32 cellular contexts compared by ENCODE assay signal in genomic region chr9:129736334-129736733, GRCh38. TPM values are rescaled to one million over a fixed set of nuclear protein-coding genes. Genes with fewer than 3 reads are reported as not detected.
"Had no signal": no experiment of that assay in that cellular context is flagged by ENCODE, and none has a peak within 500 bp of the region (broad histone marks: within the 10 kb centered on the region; RNA-seq: fewer than 3 reads in every experiment).

No MANE protein-coding gene starts in this region.

- DNase-seq: activated CD4-positive, alpha-beta memory T cell treated with anti-CD3 and anti-CD28 coated beads for 36 hours; activated CD4-positive, alpha-beta T cell treated with anti-CD3 and anti-CD28 coated beads for 36 hours; activated CD4-positive, alpha-beta T cell treated with anti-CD3 and anti-CD28 coated beads, Interleukin-2, amount 10 ng/mL, durations not matched to agents 24 days and 14 days; activated CD4-positive, CD25-positive, alpha-beta regulatory T cell; activated CD4-positive, CD25-positive, alpha-beta regulatory T cell treated with anti-CD3 and anti-CD28 coated beads, Interleukin-2, amount 50 U/mL, for 72 hours; activated CD8-positive, alpha-beta memory T cell treated with anti-CD3 and anti-CD28 coated beads, Interleukin-2, amount 10 ng/mL, durations not matched to agents 7 days and 5 days; activated CD8-positive, alpha-beta memory T cell treated with anti-CD3 and anti-CD28 coated beads, Interleukin-2, amount 50 U/mL, for 4 hours; activated CD8-positive, alpha-beta T cell treated with anti-CD3 and anti-CD28 coated beads, Interleukin-2, amount 10 ng/mL, durations not matched to agents 7 days and 5 days; activated effector memory CD4-positive, alpha-beta T cell treated with anti-CD3 and anti-CD28 coated beads, Interleukin-2, amount 50 U/mL, for 16 hours; activated naive CD4-positive, alpha-beta T cell treated with anti-CD3 and anti-CD28 coated beads, Interleukin-2, amount 10 ng/mL, durations not matched to agents 7 days and 5 days; activated naive CD8-positive, alpha-beta T cell treated with anti-CD3 and anti-CD28 coated beads, Interleukin-2, amount 10 ng/mL, durations not matched to agents 7 days and 5 days; activated T-cell treated with anti-CD3 and anti-CD28 coated beads, Interleukin-2, amount 50 U/mL, for 1 hour; activated T-cell treated with anti-CD3 and anti-CD28 coated beads, Interleukin-2, amount 50 U/mL, for 48 hours; central memory CD4-positive, alpha-beta T cell; dorsolateral prefrontal cortex; effector memory CD4-positive, alpha-beta T cell; erythroblast; foreskin keratinocyte; T-helper 1 cell; T-helper 2 cell had no signal

- H3K27me3 Mint-ChIP-seq: activated CD4-positive, alpha-beta T cell treated with anti-CD3 and anti-CD28 coated beads for 36 hours had no signal

- H3K36me3 Mint-ChIP-seq: activated CD4-positive, alpha-beta memory T cell treated with anti-CD3 and anti-CD28 coated beads for 36 hours; activated CD8-positive, alpha-beta memory T cell treated with anti-CD3 and anti-CD28 coated beads, Interleukin-2, amount 10 ng/mL, durations not matched to agents 7 days and 5 days; activated naive CD4-positive, alpha-beta T cell treated with anti-CD3 and anti-CD28 coated beads, Interleukin-2, amount 10 ng/mL, durations not matched to agents 7 days and 5 days; activated naive CD4-positive, alpha-beta T cell treated with anti-CD3 and anti-CD28 coated beads, Interleukin-2, amount 50 U/mL, for 72 hours; activated naive CD8-positive, alpha-beta T cell treated with anti-CD3 and anti-CD28 coated beads, Interleukin-2, amount 10 ng/mL, durations not matched to agents 7 days and 5 days; brain had no signal

- H3K9me3 ChIP-seq: ascending aorta, breast epithelium, esophagus muscularis mucosa, gastroesophageal sphincter had no signal

- H3K4me1 ChIP-seq: ascending aorta, foreskin keratinocyte had no signal

- H3K4me3 ChIP-seq: ascending aorta, breast epithelium, cardiac muscle cell, coronary artery, dorsolateral prefrontal cortex, esophagus muscularis mucosa, gastroesophageal sphincter had no signal

- H3K4me3 Mint-ChIP-seq: activated CD4-positive, alpha-beta T cell treated with anti-CD3 and anti-CD28 coated beads for 36 hours; activated CD8-positive, alpha-beta memory T cell treated with anti-CD3 and anti-CD28 coated beads, Interleukin-2, amount 10 ng/mL, durations not matched to agents 7 days and 5 days; activated CD8-positive, alpha-beta T cell treated with anti-CD3 and anti-CD28 coated beads, Interleukin-2, amount 10 ng/mL, durations not matched to agents 7 days and 5 days; activated naive CD4-positive, alpha-beta T cell treated with anti-CD3 and anti-CD28 coated beads, Interleukin-2, amount 10 ng/mL, durations not matched to agents 7 days and 5 days; activated T-helper 1 cell treated with anti-CD3 and anti-CD28 coated beads, Interleukin-12 subunit alpha, Interleukin-12 subunit beta, Interleukin-2, Interleukin-4 antibody, amounts not matched to agents 30 ng/mL and 10 ng/mL and 1 ng/mL, durations not matched to agents 14 hours and 24 hours and 36 hours; brain; dendritic cell treated with granulocyte-macrophage colony-stimulating factor and Interleukin-4, amounts not matched to agents 40 ng/mL and 50 ng/mL, for 4 days had no signal

- H3K27me3 ChIP-seq: ascending aorta, breast epithelium, cardiac muscle cell had no signal

- H3K27ac Mint-ChIP-seq: activated CD4-positive, alpha-beta T cell treated with anti-CD3 and anti-CD28 coated beads for 36 hours; activated CD4-positive, alpha-beta T cell treated with anti-CD3 and anti-CD28 coated beads, Interleukin-2, amount 10 ng/mL, durations not matched to agents 24 days and 14 days; activated CD8-positive, alpha-beta memory T cell treated with anti-CD3 and anti-CD28 coated beads, Interleukin-2, amount 10 ng/mL, durations not matched to agents 7 days and 5 days; activated CD8-positive, alpha-beta T cell treated with anti-CD3 and anti-CD28 coated beads, Interleukin-2, amount 10 ng/mL, durations not matched to agents 7 days and 5 days; activated naive CD4-positive, alpha-beta T cell treated with anti-CD3 and anti-CD28 coated beads, Interleukin-2, amount 10 ng/mL, durations not matched to agents 7 days and 5 days; activated naive CD8-positive, alpha-beta T cell treated with anti-CD3 and anti-CD28 coated beads, Interleukin-2, amount 10 ng/mL, durations not matched to agents 7 days and 5 days; activated T-helper 1 cell treated with anti-CD3 and anti-CD28 coated beads, Interleukin-12 subunit alpha, Interleukin-12 subunit beta, Interleukin-2, Interleukin-4 antibody, amounts not matched to agents 30 ng/mL and 10 ng/mL and 1 ng/mL, durations not matched to agents 14 hours and 24 hours and 36 hours; activated T-helper 2 cell treated with anti-CD3 and anti-CD28 coated beads, Interferon-gamma antibody, Interleukin-2, Interleukin-4, amounts not matched to agents 10 μg/mL and 5 μg/mL and 100 μg/mL, durations not matched to agents 14 hours and 24 hours and 36 hours had no signal

- H3K9me3 Mint-ChIP-seq: activated CD4-positive, alpha-beta memory T cell treated with anti-CD3 and anti-CD28 coated beads for 36 hours; activated CD4-positive, alpha-beta T cell treated with anti-CD3 and anti-CD28 coated beads, Interleukin-2, amount 10 ng/mL, durations not matched to agents 24 days and 14 days; activated naive CD4-positive, alpha-beta T cell treated with anti-CD3 and anti-CD28 coated beads, Interleukin-2, amount 10 ng/mL, durations not matched to agents 7 days and 5 days; activated naive CD4-positive, alpha-beta T cell treated with anti-CD3 and anti-CD28 coated beads, Interleukin-2, amount 50 U/mL, for 72 hours; activated naive CD8-positive, alpha-beta T cell treated with anti-CD3 and anti-CD28 coated beads, Interleukin-2, amount 10 ng/mL, durations not matched to agents 7 days and 5 days; activated T-helper 1 cell treated with anti-CD3 and anti-CD28 coated beads, Interleukin-12 subunit alpha, Interleukin-12 subunit beta, Interleukin-2, Interleukin-4 antibody, amounts not matched to agents 30 ng/mL and 10 ng/mL and 1 ng/mL, durations not matched to agents 14 hours and 24 hours and 36 hours; activated T-helper 2 cell treated with anti-CD3 and anti-CD28 coated beads, Interferon-gamma antibody, Interleukin-2, Interleukin-4, amounts not matched to agents 10 μg/mL and 5 μg/mL and 100 μg/mL, durations not matched to agents 14 hours and 24 hours and 36 hours; brain; dendritic cell treated with granulocyte-macrophage colony-stimulating factor and Interleukin-4, amounts not matched to agents 40 ng/mL and 50 ng/mL, for 4 days had no signal

- H3K27ac ChIP-seq: ascending aorta, breast epithelium, cardiac muscle cell, coronary artery, dorsolateral prefrontal cortex, esophagus muscularis mucosa, foreskin keratinocyte, gastroesophageal sphincter had no signal

- ATAC-seq: activated CD4-positive, alpha-beta T cell treated with anti-CD3 and anti-CD28 coated beads for 36 hours; activated CD8-positive, alpha-beta memory T cell treated with anti-CD3 and anti-CD28 coated beads, Interleukin-2, amount 10 ng/mL, durations not matched to agents 7 days and 5 days; activated CD8-positive, alpha-beta T cell treated with anti-CD3 and anti-CD28 coated beads, Interleukin-2, amount 10 ng/mL, durations not matched to agents 7 days and 5 days; activated naive CD4-positive, alpha-beta T cell treated with anti-CD3 and anti-CD28 coated beads, Interleukin-2, amount 50 U/mL, for 72 hours; foreskin keratinocyte; gastroesophageal sphincter had no signal

- H3K36me3 ChIP-seq: ascending aorta, breast epithelium, cardiac muscle cell, esophagus muscularis mucosa, gastroesophageal sphincter had no signal

RNA-seq across cellular contexts. Expression of gene PTGES, which starts 16.5 kb away (rescaled TPM):
- total RNA-seq: activated CD4-positive, alpha-beta memory T cell treated with anti-CD3 and anti-CD28 coated beads for 36 hours; activated CD8-positive, alpha-beta memory T cell treated with anti-CD3 and anti-CD28 coated beads for 36 hours; activated CD8-positive, alpha-beta memory T cell treated with anti-CD3 and anti-CD28 coated beads, Interleukin-2, amount 10 ng/mL, durations not matched to agents 7 days and 5 days; activated CD8-positive, alpha-beta T cell treated with anti-CD3 and anti-CD28 coated beads, Interleukin-2, amount 10 ng/mL, durations not matched to agents 7 days and 5 days; activated naive CD8-positive, alpha-beta T cell treated with anti-CD3 and anti-CD28 coated beads, Interleukin-2, amount 10 ng/mL, durations not matched to agents 7 days and 5 days had no signal
